ENCODE assay signal across 21 cellular contexts in genomic region chr2:152183381-152184073, GRCh38.
"Had no signal": no experiment of that assay in that cellular context is flagged by ENCODE, and none has a peak within 500 bp of the region (broad histone marks: within the 10 kb centered on the region; RNA-seq: fewer than 3 reads in every experiment).

No MANE protein-coding gene starts in this region.

- ATAC-seq: heart left ventricle, lower lobe of right lung, psoas muscle, sciatic nerve had no signal

- H3K27ac ChIP-seq: coronary artery, heart left ventricle, left ventricle myocardium inferior, lower lobe of right lung, parathyroid adenoma, psoas muscle, stomach, thoracic aorta, transverse colon had no signal

- H3K4me3 ChIP-seq: coronary artery, heart left ventricle, left ventricle myocardium inferior, lower lobe of right lung, psoas muscle, stomach, thoracic aorta, transverse colon had no signal

- H3K4me1 ChIP-seq: heart left ventricle, left ventricle myocardium inferior, lower lobe of right lung, parathyroid adenoma, psoas muscle, stomach, transverse colon had no signal

- FAIRE-seq: frontal cortex had no signal

- H2AFZ ChIP-seq: parathyroid adenoma had no signal

- H3K9me3 ChIP-seq: heart left ventricle, left ventricle myocardium inferior, lower lobe of right lung, psoas muscle, stomach, thoracic aorta, transverse colon had no signal

- H3K36me3 Mint-ChIP-seq: memory B cell, naive B cell had no signal

- H3K9ac ChIP-seq: parathyroid adenoma had no signal

- H3K36me3 ChIP-seq: heart left ventricle, left ventricle myocardium inferior, lower lobe of right lung, stomach, thoracic aorta, transverse colon had no signal

- H3K27me3 ChIP-seq: heart left ventricle, stomach, transverse colon had no signal

- DNase-seq: effector CD4-positive, alpha-beta T cell; heart left ventricle; hippocampal formation; islet precursor cell; left ventricle myocardium inferior; lower lobe of right lung; naive B cell; psoas muscle; retina; stimulated activated CD4-positive, alpha-beta T cell treated with anti-CD3 and anti-CD28 coated beads, Interleukin-12 subunit alpha, Interleukin-12 subunit beta, amount 100 ng/mL, for 4 hours; stimulated activated naive CD4-positive, alpha-beta T cell; stomach; substantia nigra; transverse colon had no signal

- H3K27ac Mint-ChIP-seq: memory B cell, nephron had no signal

- H3K4me1 Mint-ChIP-seq: memory B cell, naive B cell, nephron had no signal

- H3K79me2 ChIP-seq: parathyroid adenoma had no signal

- H3K4me3 Mint-ChIP-seq: memory B cell, naive B cell, nephron had no signal
